Comparison of ENCODE assay signal across 23 cellular contexts in the genomic region with DNA sequence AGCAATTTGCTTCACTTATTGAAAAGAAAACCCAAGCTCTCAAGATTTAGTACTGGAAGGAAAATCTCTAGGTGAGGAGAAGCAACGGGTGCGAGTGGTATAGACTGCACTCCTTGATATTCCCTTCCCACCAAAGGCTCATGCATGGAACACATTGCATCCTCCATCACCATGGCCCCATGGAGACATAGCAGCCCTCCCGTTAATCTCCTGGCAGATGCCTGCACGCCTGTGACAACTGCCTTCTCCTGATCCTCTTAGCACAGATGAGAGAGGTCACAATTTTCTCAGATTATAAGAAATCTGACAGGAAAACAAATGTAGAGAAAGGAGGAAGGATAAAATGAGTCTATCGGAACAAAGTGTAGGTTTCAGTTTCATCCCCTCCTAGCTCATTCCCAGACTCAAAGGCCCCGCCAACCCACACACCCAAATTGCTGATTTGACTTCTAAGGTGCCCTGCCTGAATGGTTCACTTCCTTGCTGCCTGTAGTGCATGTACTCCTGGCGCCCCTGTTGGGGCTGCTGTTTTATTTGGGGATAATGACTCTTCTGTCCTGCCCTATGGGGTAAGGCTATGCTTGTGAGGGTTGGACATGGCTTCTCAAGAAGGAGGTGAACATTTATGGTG. TPM values are rescaled to one million over a fixed set of nuclear protein-coding genes. Genes with fewer than 3 reads are reported as not detected.
DNase-seq lines count a peak whose midpoint lies in the region; ATAC-seq lines count a peak whose summit lies in the region.
"Had no signal": no experiment of that assay in that cellular context is flagged by ENCODE, and none has a peak within 500 bp of the region (broad histone marks: within the 10 kb centered on the region; RNA-seq: fewer than 3 reads in every experiment).

No MANE protein-coding gene starts in this region.

- no peak for DNase-seq in activated CD8-positive, alpha-beta memory T cell treated with anti-CD3 and anti-CD28 coated beads, Interleukin-2, amount 10 ng/mL, durations not matched to agents 7 days and 5 days
- DNase-seq in activated CD8-positive, alpha-beta memory T cell treated with anti-CD3 and anti-CD28 coated beads, Interleukin-2, amount 50 U/mL, for 48 hours: no peak
- DNase-seq in D341Med (ENCODE audit: low spot score) (peak; percentile 60), MV-4-11 (lab: John Stamatoyannopoulos, UW) (peak; percentile 51), H4 (ENCODE audit: low spot score) (no peak), NCI-H446 (lab: John Stamatoyannopoulos, UW) (no peak)
- DNase-seq in activated T-helper 2 cell treated with anti-CD3 and anti-CD28 coated beads, Interferon-gamma antibody, Interleukin-2, Interleukin-4, amounts not matched to agents 10 μg/mL and 5 μg/mL and 100 μg/mL, durations not matched to agents 14 hours and 24 hours and 36 hours (ENCODE audit: low spot score): no peak
- DNase-seq: CD8-positive, alpha-beta memory T cell; EL; GM23248; Kasumi-1; kidney; left ventricle myocardium superior; NCI-H1694; NCI-H510A; NK-92 treated with Interleukin-12 subunit alpha and Interleukin-12 subunit beta, amount 100 ng/mL, for 24 hours; posterior cingulate gyrus; right cardiac atrium; Right ventricle myocardium superior; stimulated activated naive B cell treated with anti-CD40 and anti-IgM and Interleukin-4, amounts not matched to agents 10 μg/mL and 1 μg/mL and 100 μg/mL, for 72 hours; T-helper 17 cell; upper lobe of left lung had no signal

- H3K9me3 Mint-ChIP-seq in activated CD8-positive, alpha-beta memory T cell treated with anti-CD3 and anti-CD28 coated beads, Interleukin-2, amount 10 ng/mL, durations not matched to agents 7 days and 5 days (ENCODE audit: low read depth): no peaks in the 10 kb centered on the region
- no peaks in the 10 kb centered on the region for H3K9me3 Mint-ChIP-seq in activated T-helper 2 cell treated with anti-CD3 and anti-CD28 coated beads, Interferon-gamma antibody, Interleukin-2, Interleukin-4, amounts not matched to agents 10 μg/mL and 5 μg/mL and 100 μg/mL, durations not matched to agents 14 hours and 24 hours and 36 hours
- H3K9me3 Mint-ChIP-seq: CD8-positive, alpha-beta memory T cell; stimulated activated naive B cell treated with anti-CD40 and anti-IgM and Interleukin-4, amounts not matched to agents 10 μg/mL and 1 μg/mL and 100 μg/mL, for 72 hours had no signal

- CTCF ChIA-PET in activated CD8-positive, alpha-beta memory T cell treated with anti-CD3 and anti-CD28 coated beads, Interleukin-2, amount 10 ng/mL, durations not matched to agents 7 days and 5 days (lab: Charles Lee): no interaction called here

- H3K27me3 Mint-ChIP-seq in activated CD8-positive, alpha-beta memory T cell treated with anti-CD3 and anti-CD28 coated beads, Interleukin-2, amount 10 ng/mL, durations not matched to agents 7 days and 5 days: no peaks in the 10 kb centered on the region
- H3K27me3 Mint-ChIP-seq in activated T-helper 2 cell treated with anti-CD3 and anti-CD28 coated beads, Interferon-gamma antibody, Interleukin-2, Interleukin-4, amounts not matched to agents 10 μg/mL and 5 μg/mL and 100 μg/mL, durations not matched to agents 14 hours and 24 hours and 36 hours (ENCODE audit: low read depth): peaks cover 2% of the 10 kb centered on the region
- H3K27me3 Mint-ChIP-seq: activated naive CD8-positive, alpha-beta T cell; stimulated activated naive B cell treated with anti-CD40 and anti-IgM and Interleukin-4, amounts not matched to agents 10 μg/mL and 1 μg/mL and 100 μg/mL, for 72 hours had no signal

- peak; percentile 30 for ATAC-seq in activated CD8-positive, alpha-beta memory T cell treated with anti-CD3 and anti-CD28 coated beads, Interleukin-2, amount 10 ng/mL, durations not matched to agents 7 days and 5 days
- ATAC-seq: left ventricle myocardium superior; right cardiac atrium; stimulated activated naive B cell treated with anti-CD40 and anti-IgM and Interleukin-4, amounts not matched to agents 10 μg/mL and 1 μg/mL and 100 μg/mL, for 72 hours; T-helper 17 cell had no signal

- no peak overlapping the region for H3K4me3 Mint-ChIP-seq in activated CD8-positive, alpha-beta memory T cell treated with anti-CD3 and anti-CD28 coated beads, Interleukin-2, amount 10 ng/mL, durations not matched to agents 7 days and 5 days
- no peak overlapping the region for H3K4me3 Mint-ChIP-seq in activated T-helper 2 cell treated with anti-CD3 and anti-CD28 coated beads, Interferon-gamma antibody, Interleukin-2, Interleukin-4, amounts not matched to agents 10 μg/mL and 5 μg/mL and 100 μg/mL, durations not matched to agents 14 hours and 24 hours and 36 hours (ENCODE audit: low read depth)
- H3K4me3 Mint-ChIP-seq: activated naive CD8-positive, alpha-beta T cell; CD8-positive, alpha-beta memory T cell; stimulated activated naive B cell treated with anti-CD40 and anti-IgM and Interleukin-4, amounts not matched to agents 10 μg/mL and 1 μg/mL and 100 μg/mL, for 72 hours; T-helper 17 cell had no signal

- intact Hi-C loops in activated T-helper 2 cell treated with anti-CD3 and anti-CD28 coated beads, Interferon-gamma antibody, Interleukin-2, Interleukin-4, amounts not matched to agents 10 μg/mL and 5 μg/mL and 100 μg/mL, durations not matched to agents 14 hours and 24 hours and 36 hours (cut with micrococcal nuclease): loop anchor here (5.0 kb wide), 1 partner anchor 89 kb away; no protein-coding TSS in a partner anchor

- no peak overlapping the region for H3K27ac Mint-ChIP-seq in activated CD8-positive, alpha-beta memory T cell treated with anti-CD3 and anti-CD28 coated beads, Interleukin-2, amount 10 ng/mL, durations not matched to agents 7 days and 5 days
- peak overlapping the region; percentile 39 for H3K27ac Mint-ChIP-seq in activated T-helper 2 cell treated with anti-CD3 and anti-CD28 coated beads, Interferon-gamma antibody, Interleukin-2, Interleukin-4, amounts not matched to agents 10 μg/mL and 5 μg/mL and 100 μg/mL, durations not matched to agents 14 hours and 24 hours and 36 hours
- H3K27ac Mint-ChIP-seq: activated naive CD8-positive, alpha-beta T cell; stimulated activated naive B cell treated with anti-CD40 and anti-IgM and Interleukin-4, amounts not matched to agents 10 μg/mL and 1 μg/mL and 100 μg/mL, for 72 hours; T-helper 17 cell had no signal

- H3K36me3 Mint-ChIP-seq in activated CD8-positive, alpha-beta memory T cell treated with anti-CD3 and anti-CD28 coated beads, Interleukin-2, amount 10 ng/mL, durations not matched to agents 7 days and 5 days: no peaks in the 10 kb centered on the region
- no peaks in the 10 kb centered on the region for H3K36me3 Mint-ChIP-seq in activated T-helper 2 cell treated with anti-CD3 and anti-CD28 coated beads, Interferon-gamma antibody, Interleukin-2, Interleukin-4, amounts not matched to agents 10 μg/mL and 5 μg/mL and 100 μg/mL, durations not matched to agents 14 hours and 24 hours and 36 hours (ENCODE audit: low read depth)
- H3K36me3 Mint-ChIP-seq: activated naive CD8-positive, alpha-beta T cell; stimulated activated naive B cell treated with anti-CD40 and anti-IgM and Interleukin-4, amounts not matched to agents 10 μg/mL and 1 μg/mL and 100 μg/mL, for 72 hours had no signal

- peaks cover 10% of the 10 kb centered on the region for H3K4me1 Mint-ChIP-seq in activated CD8-positive, alpha-beta memory T cell treated with anti-CD3 and anti-CD28 coated beads, Interleukin-2, amount 10 ng/mL, durations not matched to agents 7 days and 5 days
- peaks cover 12% of the 10 kb centered on the region for H3K4me1 Mint-ChIP-seq in activated T-helper 2 cell treated with anti-CD3 and anti-CD28 coated beads, Interferon-gamma antibody, Interleukin-2, Interleukin-4, amounts not matched to agents 10 μg/mL and 5 μg/mL and 100 μg/mL, durations not matched to agents 14 hours and 24 hours and 36 hours (ENCODE audit: low read depth)
- H3K4me1 Mint-ChIP-seq: CD8-positive, alpha-beta memory T cell; stimulated activated naive B cell treated with anti-CD40 and anti-IgM and Interleukin-4, amounts not matched to agents 10 μg/mL and 1 μg/mL and 100 μg/mL, for 72 hours had no signal

RNA-seq across cellular contexts. Expression of a gene that starts 50.0 kb away (rescaled TPM):
- 1 to 10 TPM; 1.2 to 1.6 TPM for total RNA-seq in activated CD8-positive, alpha-beta memory T cell treated with anti-CD3 and anti-CD28 coated beads, Interleukin-2, amount 10 ng/mL, durations not matched to agents 7 days and 5 days
- 0.14 and 0.21 TPM in 2 replicates for total RNA-seq in activated T-helper 2 cell treated with anti-CD3 and anti-CD28 coated beads, Interferon-gamma antibody, Interleukin-2, Interleukin-4, amounts not matched to agents 10 μg/mL and 5 μg/mL and 100 μg/mL, durations not matched to agents 14 hours and 24 hours and 36 hours
- 0.16 and 0.19 TPM in 2 replicates for total RNA-seq in H4 (2014; rRNA removed; shearing (Covaris generic))

Comparison
In these comparisons a context has a peak if more than half of its experiments do, and no peak if none do; other contexts are left out.
1. DNase-seq: peak in D341Med (single experiment) and MV-4-11 (single experiment); none in activated CD8-positive, alpha-beta memory T cell treated with anti-CD3 and anti-CD28 coated beads, Interleukin-2, amount 10 ng/mL, durations not matched to agents 7 days and 5 days (single experiment), activated CD8-positive, alpha-beta memory T cell treated with anti-CD3 and anti-CD28 coated beads, Interleukin-2, amount 50 U/mL, for 48 hours (single experiment), activated T-helper 2 cell treated with anti-CD3 and anti-CD28 coated beads, Interferon-gamma antibody, Interleukin-2, Interleukin-4, amounts not matched to agents 10 μg/mL and 5 μg/mL and 100 μg/mL, durations not matched to agents 14 hours and 24 hours and 36 hours (single experiment), H4 (single experiment) and NCI-H446 (0 of 2).